1 cellular context compared by ENCODE assay signal in genomic region chr1:233368784-233369120, GRCh38.
TF ChIP-seq lines count a peak whose summit lies in the region.

No MANE protein-coding gene starts in this region.

TF ChIP-seq in WTC11, 78 proteins besides CTCF, POLR2A, EP300 and RAD21 (continued from another document):
- TF ChIP-seq ARID4B (CRISPR knock-in tag; IDR thresholded peaks at IDR 0.05; ENCODE audit: borderline replicate concordance) (no peak), E2F5 (CRISPR knock-in tag; IDR thresholded peaks at IDR 0.05) (no peak), ELF4 (CRISPR knock-in tag; IDR thresholded peaks at IDR 0.05; ENCODE audit: low read depth) (no peak), ZNF138 (CRISPR knock-in tag; conservative IDR thresholded peaks at IDR 0.05) (no peak), AFF4 (CRISPR knock-in tag; IDR thresholded peaks at IDR 0.05; ENCODE audit: borderline replicate concordance) (no peak), GABPB1 (CRISPR knock-in tag; IDR thresholded peaks at IDR 0.05) (no peak), GTF2I (CRISPR knock-in tag; conservative IDR thresholded peaks at IDR 0.05) (no peak), ZNF532 (CRISPR knock-in tag; IDR thresholded peaks at IDR 0.05; ENCODE audit: borderline replicate concordance) (no peak), OVOL2 (CRISPR knock-in tag; IDR thresholded peaks at IDR 0.05; ENCODE audit: borderline replicate concordance) (no peak), SP1 (CRISPR knock-in tag; conservative IDR thresholded peaks at IDR 0.05) (no peak), FOXP4 (CRISPR knock-in tag; IDR thresholded peaks at IDR 0.05) (no peak)
TF ChIP-seq in WTC11: peak in this region for 0.
